ENCODE assay signal across 30 cellular contexts in the genomic region with DNA sequence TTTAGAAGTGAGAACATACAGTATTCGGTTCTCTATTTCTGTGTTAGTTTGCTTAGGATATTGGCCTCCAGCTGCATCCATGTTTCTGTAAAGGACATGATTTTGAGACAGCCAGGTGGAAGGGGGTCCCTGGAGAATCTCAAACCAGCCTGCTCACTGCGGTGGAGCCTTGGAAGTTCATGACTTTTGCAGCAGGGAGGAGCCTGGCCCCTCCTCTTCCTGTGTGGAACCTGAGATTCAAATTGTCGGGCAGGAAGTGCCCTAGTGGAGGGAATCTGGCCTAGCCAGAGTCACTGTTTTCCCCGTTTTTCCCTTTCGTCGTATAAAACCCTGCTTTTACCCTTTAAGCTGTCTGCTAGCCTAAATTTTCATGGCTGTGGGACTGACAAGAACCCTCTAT.
"Had no signal": no experiment of that assay in that cellular context is flagged by ENCODE, and none has a peak within 500 bp of the region (broad histone marks: within the 10 kb centered on the region; RNA-seq: fewer than 3 reads in every experiment).

No MANE protein-coding gene starts in this region.

- H3K36me3 Mint-ChIP-seq: activated naive CD8-positive, alpha-beta T cell; T-cell had no signal

- H3K27ac ChIP-seq: body of pancreas had no signal

- H3K27me3 Mint-ChIP-seq: activated CD4-positive, alpha-beta memory T cell treated with anti-CD3 and anti-CD28 coated beads, Interleukin-2, amount 10 ng/mL, durations not matched to agents 7 days and 5 days; activated CD4-positive, alpha-beta T cell treated with anti-CD3 and anti-CD28 coated beads, Interleukin-2, amount 10 ng/mL, durations not matched to agents 7 days and 5 days; activated naive CD8-positive, alpha-beta T cell; activated T-cell treated with anti-CD3 and anti-CD28 coated beads, Interleukin-2, amount 50 U/mL, for 24 hours; activated T-helper 17 cell treated with anti-CD3 and anti-CD28 coated beads, Interleukin-2, amount 50 U/mL, for 72 hours; T-cell; T-helper 17 cell had no signal

- ATAC-seq: activated T-helper 17 cell treated with anti-CD3 and anti-CD28 coated beads, Interleukin-2, amount 50 U/mL, for 72 hours; body of pancreas; esophagus mucosa; T-cell; T-helper 17 cell had no signal

- H3K4me1 Mint-ChIP-seq: activated CD4-positive, alpha-beta memory T cell treated with anti-CD3 and anti-CD28 coated beads, Interleukin-2, amount 10 ng/mL, durations not matched to agents 7 days and 5 days; activated CD4-positive, alpha-beta T cell treated with anti-CD3 and anti-CD28 coated beads, Interleukin-2, amount 10 ng/mL, durations not matched to agents 7 days and 5 days; activated T-helper 17 cell treated with anti-CD3 and anti-CD28 coated beads, Interleukin-2, amount 50 U/mL, for 72 hours; T-cell; T-helper 17 cell had no signal

- H3K4me3 ChIP-seq: body of pancreas had no signal

- H3K27me3 ChIP-seq: body of pancreas had no signal

- FAIRE-seq: colon had no signal

- H3K4me3 Mint-ChIP-seq: activated CD4-positive, alpha-beta memory T cell treated with anti-CD3 and anti-CD28 coated beads, Interleukin-2, amount 10 ng/mL, durations not matched to agents 7 days and 5 days; activated CD4-positive, alpha-beta T cell treated with anti-CD3 and anti-CD28 coated beads, Interleukin-2, amount 10 ng/mL, durations not matched to agents 7 days and 5 days; activated naive CD8-positive, alpha-beta T cell; activated T-cell treated with anti-CD3 and anti-CD28 coated beads, Interleukin-2, amount 50 U/mL, for 24 hours; activated T-helper 17 cell treated with anti-CD3 and anti-CD28 coated beads, Interleukin-2, amount 50 U/mL, for 72 hours; T-cell; T-helper 17 cell; T-helper 2 cell treated with Interferon-gamma antibody and Interleukin-4, amounts not matched to agents 5 μg/mL and 100 μg/mL, for 36 hours had no signal

- H3K9me3 ChIP-seq: body of pancreas had no signal

- H3K4me1 ChIP-seq: body of pancreas had no signal

- DNase-seq: activated CD4-positive, alpha-beta memory T cell treated with anti-CD3 and anti-CD28 coated beads, Interleukin-2, amount 10 ng/mL, durations not matched to agents 7 days and 5 days; activated CD4-positive, alpha-beta T cell treated with anti-CD3 and anti-CD28 coated beads for 1 hour; activated CD4-positive, alpha-beta T cell treated with anti-CD3 and anti-CD28 coated beads for 4 hours; activated CD4-positive, alpha-beta T cell treated with anti-CD3 and anti-CD28 coated beads, Interleukin-2, amount 10 ng/mL, durations not matched to agents 7 days and 5 days; activated CD4-positive, alpha-beta T cell treated with anti-CD3 and anti-CD28 coated beads, Interleukin-2, amount 50 U/mL, for 4 hours; activated CD8-positive, alpha-beta memory T cell treated with anti-CD3 and anti-CD28 coated beads, Interleukin-2, amount 50 U/mL, for 48 hours; activated effector memory CD4-positive, alpha-beta T cell treated with Interleukin-2 at 50 U/mL for 16 hours; activated gamma-delta T cell treated with Interleukin-2 at 50 U/mL for 16 hours; activated naive CD4-positive, alpha-beta T cell treated with anti-CD3 and anti-CD28 coated beads, Interleukin-2, amount 50 U/mL, for 16 hours; activated naive CD4-positive, alpha-beta T cell treated with Interleukin-2 at 50 U/mL for 16 hours; activated T-cell treated with anti-CD3 and anti-CD28 coated beads for 4 hours; activated T-cell treated with anti-CD3 and anti-CD28 coated beads, Interleukin-2, amount 50 U/mL, for 24 hours; amygdala; aorta; body of pancreas; caudate nucleus; cortex of kidney; dermis blood vessel endothelial cell; effector CD4-positive, alpha-beta T cell; foreskin fibroblast; head of caudate nucleus; SW 1271; T-cell; T-helper 17 cell; T1000 had no signal

- H3K9me3 Mint-ChIP-seq: activated CD4-positive, alpha-beta memory T cell treated with anti-CD3 and anti-CD28 coated beads, Interleukin-2, amount 10 ng/mL, durations not matched to agents 7 days and 5 days; activated CD4-positive, alpha-beta T cell treated with anti-CD3 and anti-CD28 coated beads, Interleukin-2, amount 10 ng/mL, durations not matched to agents 7 days and 5 days; T-helper 2 cell treated with Interferon-gamma antibody and Interleukin-4, amounts not matched to agents 5 μg/mL and 100 μg/mL, for 36 hours had no signal

- H3K27ac Mint-ChIP-seq: activated CD4-positive, alpha-beta memory T cell treated with anti-CD3 and anti-CD28 coated beads, Interleukin-2, amount 10 ng/mL, durations not matched to agents 7 days and 5 days; activated CD4-positive, alpha-beta T cell treated with anti-CD3 and anti-CD28 coated beads, Interleukin-2, amount 10 ng/mL, durations not matched to agents 7 days and 5 days; activated naive CD8-positive, alpha-beta T cell; activated T-cell treated with anti-CD3 and anti-CD28 coated beads, Interleukin-2, amount 50 U/mL, for 24 hours; activated T-helper 17 cell treated with anti-CD3 and anti-CD28 coated beads, Interleukin-2, amount 50 U/mL, for 72 hours; T-cell; T-helper 17 cell; T-helper 2 cell treated with Interferon-gamma antibody and Interleukin-4, amounts not matched to agents 5 μg/mL and 100 μg/mL, for 36 hours had no signal
